In genomic region chr9:130298663-130299279, GRCh38 we compare ENCODE assay signal across 14 cellular contexts. TPM values are rescaled to one million over a fixed set of nuclear protein-coding genes. Genes with fewer than 3 reads are reported as not detected.
DNase-seq lines count a peak whose midpoint lies in the region; ATAC-seq, FAIRE-seq and TF ChIP-seq lines count a peak whose summit lies in the region.
"Had no signal": no experiment of that assay in that cellular context is flagged by ENCODE, and none has a peak within 500 bp of the region (broad histone marks: within the 10 kb centered on the region; RNA-seq: fewer than 3 reads in every experiment).

No MANE protein-coding gene starts in this region.

- peaks cover 5% of the 10 kb centered on the region for H3K27me3 Mint-ChIP-seq in mesothelial cell of epicardium (ENCODE audit: low read depth)

- no peak overlapping the region for H3K4me3 Mint-ChIP-seq in mesothelial cell of epicardium

- no peak overlapping the region for H3K4me3 ChIP-seq in hepatocyte
- H3K4me3 ChIP-seq in aorta (ENCODE audit: low read length in 2 of 2) = no peak overlapping the region
- H3K4me3 ChIP-seq in WERI-Rb-1 (ENCODE audit: low read depth, low read length) = no peak overlapping the region
- H3K4me3 ChIP-seq: lung had no signal

- no peak overlapping the region for H3K4me2 ChIP-seq in hepatocyte

- no peaks in the 10 kb centered on the region for H3K4me1 Mint-ChIP-seq in mesothelial cell of epicardium

- no peaks in the 10 kb centered on the region for H4K20me1 ChIP-seq in hepatocyte (ENCODE audit: insufficient read depth, poor library complexity, severe bottlenecking)

- no peak overlapping the region for H3K27ac ChIP-seq in hepatocyte
- no peak overlapping the region for H3K27ac ChIP-seq in aorta (ENCODE audit: low read depth in 1 of 2, low read length in 2 of 2)
- H3K27ac ChIP-seq in WERI-Rb-1 = no peak overlapping the region

- H3K27me3 ChIP-seq in hepatocyte (no peaks in the 10 kb centered on the region), aorta (ENCODE audit: control insufficient read depth in 1 of 2, insufficient read depth in 2 of 2, low read length in 1 of 2) (no peaks in the 10 kb centered on the region), WERI-Rb-1 (ENCODE audit: insufficient read depth, low read depth, severe bottlenecking) (no peaks in the 10 kb centered on the region)

- no peak for FAIRE-seq in RCC 7860 (lab: Jason Lieb, UNC)
- FAIRE-seq: frontal cortex had no signal

- H3K4me1 ChIP-seq in hepatocyte (ENCODE audit: insufficient read depth) = no peaks in the 10 kb centered on the region
- H3K4me1 ChIP-seq in aorta (ENCODE audit: control insufficient read depth in 1 of 2, insufficient read depth in 2 of 2, low read length in 2 of 2) = no peaks in the 10 kb centered on the region

- no peak for TF ChIP-seq CTCF in hepatocyte (IDR thresholded peaks at IDR 0.05; ENCODE audit: poor library complexity)
- no peak for TF ChIP-seq CTCF in WERI-Rb-1 (IDR thresholded peaks at IDR 0.05; ENCODE audit: low read depth, low read length)
- no peak for TF ChIP-seq CTCF in mesothelial cell of epicardium (IDR thresholded peaks at IDR 0.05; ENCODE audit: unreplicated experiment)

- H2AFZ ChIP-seq in hepatocyte = no peak overlapping the region

- H3K9me3 ChIP-seq in hepatocyte (ENCODE audit: low read depth) = no peaks in the 10 kb centered on the region
- no peaks in the 10 kb centered on the region for H3K9me3 ChIP-seq in aorta (ENCODE audit: control insufficient read depth, low read length)
- H3K9me3 ChIP-seq in WERI-Rb-1 (ENCODE audit: severe bottlenecking) = no peaks in the 10 kb centered on the region

- ATAC-seq in left ventricle myocardium superior (no peak), left cardiac atrium (no peak), aorta (ENCODE audit: low FRiP score) (no peak)

- H3K79me2 ChIP-seq in hepatocyte = no peaks in the 10 kb centered on the region

- H3K9me3 Mint-ChIP-seq in mesothelial cell of epicardium = no peaks in the 10 kb centered on the region

- intact Hi-C loops in left ventricle myocardium superior (cut with micrococcal nuclease) (no loop called here), left cardiac atrium (cut with DNase I) (no loop called here), aorta (cut with DNase I) (no loop called here)

- no peaks in the 10 kb centered on the region for H3K36me3 Mint-ChIP-seq in mesothelial cell of epicardium

- H3K27ac Mint-ChIP-seq in mesothelial cell of epicardium = no peak overlapping the region

- no peaks in the 10 kb centered on the region for H3K9me2 ChIP-seq in hepatocyte (replicated peaks; ENCODE audit: insufficient read depth)

- no peaks in the 10 kb centered on the region for H3K36me3 ChIP-seq in hepatocyte (replicated peaks; ENCODE audit: insufficient read depth, low read depth)
- H3K36me3 ChIP-seq in aorta (ENCODE audit: control insufficient read depth in 1 of 2, insufficient read depth in 2 of 2, low read length in 1 of 2) = no peaks in the 10 kb centered on the region
- H3K36me3 ChIP-seq in WERI-Rb-1 = no peaks in the 10 kb centered on the region

- DNase-seq in left ventricle myocardium superior (peak; percentile 21), left cardiac atrium (no peak), OCI-M1 (lab: John Stamatoyannopoulos, UW) (peak; percentile 16), hepatocyte (ENCODE audit: low spot score) (peak; percentile 57), aorta (peak; percentile 22 to 70), WERI-Rb-1 (no peak), mesothelial cell of epicardium (ENCODE audit: low spot score in 2 of 2, unreplicated experiment in 2 of 2) (no peak), RCC 7860 (ENCODE audit: low spot score) (no peak)
- DNase-seq: NCI-H187 treated with DMSO at 0.1 percent for 48 hours; stimulated activated CD4-positive, alpha-beta T cell treated with anti-CD3 and anti-CD28 coated beads, Interleukin-2, amount 100 ng/mL, for 24 hours; stimulated activated naive CD4-positive, alpha-beta T cell had no signal

- WGBS in hepatocyte (ENCODE audit: low lambda C conversion rate, missing lambda C conversion rate) = 66% methylated on average over 15 of the region's 15 CpGs
- 57 to 60% methylated on average over 15 of the region's 15 CpGs for WGBS in aorta, 2 donors

RNA-seq across cellular contexts. Expression of gene HMCN2, which starts 33.2 kb away (rescaled TPM):
- total RNA-seq in left ventricle myocardium superior (7.3 TPM), left cardiac atrium (1 to 10 TPM; 4.6 to 6.0 TPM), hepatocyte (0.20 and 0.50 TPM in 2 replicates), aorta (10 to 100 TPM in 1 of 2 donors, 1 to 10 TPM in 1; 7.8 to 14.8 TPM), mesothelial cell of epicardium (5.8 to 6.5 TPM (median 6.0 TPM) in 3 replicates)
- polyA plus RNA-seq in hepatocyte (0.54 and 2.7 TPM in 2 replicates), aorta (1 to 10 TPM in 1 of 2 donors, under 1 TPM in 1; 0.25 to 1.4 TPM)
- polyA plus RNA-seq: BJ had no signal

Comparison
In these comparisons a context has a peak if more than half of its experiments do, and no peak if none do; other contexts are left out.
1. DNase-seq: peak in left ventricle myocardium superior (single experiment), OCI-M1 (single experiment), hepatocyte (single experiment) and aorta (2 of 2); none in left cardiac atrium (single experiment), WERI-Rb-1 (single experiment), mesothelial cell of epicardium (0 of 2) and RCC 7860 (single experiment).